In genomic region chr17:38474707-38475106, GRCh38 we compare ENCODE assay signal across 8 cellular contexts. TPM values are rescaled to one million over a fixed set of nuclear protein-coding genes. Genes with fewer than 3 reads are reported as not detected.
DNase-seq lines count a peak whose midpoint lies in the region; ATAC-seq and TF ChIP-seq lines count a peak whose summit lies in the region.
"Not testable (repeated sequence)": the region's sequence is repeated elsewhere in the genome, so short reads cannot be mapped to it uniquely, and the experiment has no call there.

No MANE protein-coding gene starts in this region.

- not testable (repeated sequence) for H3K27me3 ChIP-seq in BE2C; PC-3 (ENCODE audit: low read length); gastrocnemius medialis

- TF ChIP-seq CTCF in BE2C (IDR thresholded peaks at IDR 0.05; ENCODE audit: low read depth, low read length), result peak; percentile 52
- TF ChIP-seq CTCF in GM12873 (IDR thresholded peaks at IDR 0.05; ENCODE audit: insufficient read depth, low read depth, low read length, missing control alignments), result peak; percentile 53
- TF ChIP-seq CTCF in PC-3 (conservative IDR thresholded peaks at IDR 0.05; ENCODE audit: low read depth, low read length), result 0 out of 2 replicates have a peak, but pooled peaks have one; percentile 12
- not testable (repeated sequence) for TF ChIP-seq CTCF in activated CD8-positive, alpha-beta T cell treated with anti-CD3 and anti-CD28 coated beads for 36 hours (IDR thresholded peaks at IDR 0.05)
- peak; percentile 36 for TF ChIP-seq CTCF in epithelial cell of esophagus (IDR thresholded peaks at IDR 0.05; ENCODE audit: insufficient read depth, low read depth, low read length, missing control alignments)
- peak in 3 of 5 experiments; percentile 29 to 51 (median 42) for TF ChIP-seq CTCF in gastrocnemius medialis (IDR thresholded peaks at IDR 0.05 in 4 of 5, conservative IDR thresholded peaks at IDR 0.05 in 1 of 5)

- not testable (repeated sequence) for H3K27ac ChIP-seq in PC-3 (ENCODE audit: low read length); gastrocnemius medialis

- H3K9me3 Mint-ChIP-seq in activated CD8-positive, alpha-beta T cell treated with anti-CD3 and anti-CD28 coated beads for 36 hours, result not testable (repeated sequence)

- not testable (repeated sequence) for H3K36me3 Mint-ChIP-seq in activated CD8-positive, alpha-beta T cell treated with anti-CD3 and anti-CD28 coated beads for 36 hours (ENCODE audit: low read depth)

- peak; percentile 78 for DNase-seq in BE2C
- DNase-seq in Kasumi-1 (lab: John Stamatoyannopoulos, UW), result peak; percentile 35 to 36
- peak; percentile 16 for DNase-seq in PC-3
- DNase-seq in activated CD8-positive, alpha-beta T cell treated with anti-CD3 and anti-CD28 coated beads for 36 hours, result peak; percentile 24
- peak; percentile 26 for DNase-seq in epithelial cell of esophagus (ENCODE audit: low read depth)
- peak; percentile 76 for DNase-seq in islet precursor cell
- not testable (repeated sequence) for DNase-seq in gastrocnemius medialis

- not testable (repeated sequence) for H3K9me3 ChIP-seq in BE2C; PC-3 (ENCODE audit: low read length); gastrocnemius medialis

- H3K79me2 ChIP-seq in PC-3 (ENCODE audit: low read length), result not testable (repeated sequence)

- not testable (repeated sequence) for H2AFZ ChIP-seq in PC-3 (ENCODE audit: low read length)

- intact Hi-C loops in PC-3 (cut with micrococcal nuclease); activated CD8-positive, alpha-beta T cell treated with anti-CD3 and anti-CD28 coated beads for 36 hours (cut with micrococcal nuclease); gastrocnemius medialis (cut with DNase I; ENCODE audit: low total_unique reads): not testable (repeated sequence)

- H3K27ac Mint-ChIP-seq in activated CD8-positive, alpha-beta T cell treated with anti-CD3 and anti-CD28 coated beads for 36 hours, result not testable (repeated sequence)

- not testable (repeated sequence) for H3K27me3 Mint-ChIP-seq in activated CD8-positive, alpha-beta T cell treated with anti-CD3 and anti-CD28 coated beads for 36 hours

- TF ChIP-seq POLR2A in gastrocnemius medialis (IDR thresholded peaks at IDR 0.05), result not testable (repeated sequence)

- H4K20me1 ChIP-seq in PC-3 (ENCODE audit: low read length), result not testable (repeated sequence)

- POLR2A ChIA-PET in PC-3 (lab: Charles Lee; ENCODE audit: unreplicated experiment); activated CD8-positive, alpha-beta T cell treated with anti-CD3 and anti-CD28 coated beads for 36 hours (lab: Charles Lee): not testable (repeated sequence)

- H3K4me1 Mint-ChIP-seq in activated CD8-positive, alpha-beta T cell treated with anti-CD3 and anti-CD28 coated beads for 36 hours (ENCODE audit: low read depth), result not testable (repeated sequence)

- H3K4me1 ChIP-seq in BE2C; PC-3 (ENCODE audit: insufficient read depth, low read length); gastrocnemius medialis: not testable (repeated sequence)

- CTCF ChIA-PET in PC-3 (lab: Charles Lee), result not testable (repeated sequence)
- CTCF ChIA-PET in activated CD8-positive, alpha-beta T cell treated with anti-CD3 and anti-CD28 coated beads for 36 hours (lab: Charles Lee), result interaction anchor here (1.0 to 1.8 kb wide), 2 partner anchors 31 to 51 kb away, joined by 3 to 5 read pairs; no protein-coding TSS in a partner anchor

- H3K4me2 ChIP-seq in PC-3 (ENCODE audit: low read length), result not testable (repeated sequence)

- not testable (repeated sequence) for H3K4me3 ChIP-seq in BE2C (ENCODE audit: low read depth, low read length); PC-3 (ENCODE audit: low read length); epithelial cell of esophagus (ENCODE audit: low read length); gastrocnemius medialis

- BruUV-seq in PC-3 (replicated peaks; lab: Mats Ljungman, UMichigan), result not testable (repeated sequence)

- in situ Hi-C loops in gastrocnemius medialis (cut with MboI; ENCODE audit: low sequenced_read_pairs in 4 of 4), result loop anchor here in 1 of 4 donors (25.0 kb wide), 1 partner anchor 188 kb away; the partner anchor contains the start of gene EPOP

- not testable (repeated sequence) for H3F3A ChIP-seq in PC-3 (ENCODE audit: low read length, unreplicated experiment)

- H3K36me3 ChIP-seq in BE2C; PC-3 (ENCODE audit: low read depth, low read length): not testable (repeated sequence)
- peaks cover 0 to 25% of the 10 kb centered on the region in 2 donors for H3K36me3 ChIP-seq in gastrocnemius medialis

- not testable (repeated sequence) for H3K9ac ChIP-seq in PC-3 (ENCODE audit: low read length)

- ATAC-seq in PC-3; activated CD8-positive, alpha-beta T cell treated with anti-CD3 and anti-CD28 coated beads for 36 hours; gastrocnemius medialis: not testable (repeated sequence)

- not testable (repeated sequence) for H3K9me2 ChIP-seq in PC-3 (replicated peaks; ENCODE audit: low read length)

- not testable (repeated sequence) for H3K4me3 Mint-ChIP-seq in activated CD8-positive, alpha-beta T cell treated with anti-CD3 and anti-CD28 coated beads for 36 hours

RNA-seq across cellular contexts. Expression of gene ARHGAP23, which starts 46.4 kb away (rescaled TPM):
- polyA plus RNA-seq in BE2C (2012; ENCODE audit: insufficient read depth, insufficient read length, low read depth), result 74.5 TPM
- total RNA-seq in PC-3 (2014; rRNA removed) (9.0 and 10.6 TPM in 2 replicates), gastrocnemius medialis (10 to 100 TPM in 3 of 4 donors, 1 to 10 TPM in 1; 8.0 to 22.7 (median 12.1) TPM)
- under 1 TPM; 0.40 to 0.47 TPM for total RNA-seq in activated CD8-positive, alpha-beta T cell treated with anti-CD3 and anti-CD28 coated beads for 36 hours
